32 cellular contexts compared by ENCODE assay signal in the genomic region with DNA sequence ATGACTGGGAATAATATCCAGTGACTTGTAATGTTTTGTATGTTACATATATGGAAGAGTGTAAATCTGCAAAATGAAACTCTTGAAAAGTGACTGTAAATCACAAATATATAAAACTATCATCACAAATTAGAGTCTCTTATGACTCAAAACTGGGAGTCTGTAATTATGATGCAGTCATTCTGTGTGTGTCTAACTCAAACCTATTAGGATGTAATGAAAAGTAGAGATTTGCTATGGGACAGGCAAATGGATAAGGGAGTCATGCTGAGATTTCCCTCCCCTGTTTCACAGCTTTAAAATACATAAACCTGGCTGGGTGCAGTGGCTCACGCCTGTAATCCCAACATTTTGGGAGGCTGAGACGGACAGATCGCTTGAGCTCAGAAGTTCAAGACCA. TPM values are rescaled to one million over a fixed set of nuclear protein-coding genes. Genes with fewer than 3 reads are reported as not detected.
"Had no signal": no experiment of that assay in that cellular context is flagged by ENCODE, and none has a peak within 500 bp of the region (broad histone marks: within the 10 kb centered on the region; RNA-seq: fewer than 3 reads in every experiment).

No MANE protein-coding gene starts in this region.

- H3K9me3 ChIP-seq: ascending aorta had no signal

- DNase-seq: activated CD4-positive, alpha-beta memory T cell treated with anti-CD3 and anti-CD28 coated beads, Interleukin-2, amount 10 ng/mL, durations not matched to agents 7 days and 5 days; activated CD4-positive, alpha-beta T cell treated with anti-CD3 and anti-CD28 coated beads for 1 hour; activated CD4-positive, alpha-beta T cell treated with anti-CD3 and anti-CD28 coated beads for 36 hours; activated CD4-positive, alpha-beta T cell treated with anti-CD3 and anti-CD28 coated beads for 48 hours; activated CD4-positive, alpha-beta T cell treated with anti-CD3 and anti-CD28 coated beads, Interleukin-2, amount 10 ng/mL, durations not matched to agents 7 days and 5 days; activated CD4-positive, alpha-beta T cell treated with anti-CD3 and anti-CD28 coated beads, Interleukin-2, amount 50 U/mL, for 48 hours; activated CD4-positive, CD25-positive, alpha-beta regulatory T cell; activated CD8-positive, alpha-beta memory T cell treated with anti-CD3 and anti-CD28 coated beads for 24 hours; activated CD8-positive, alpha-beta memory T cell treated with anti-CD3 and anti-CD28 coated beads, Interleukin-2, amount 10 ng/mL, durations not matched to agents 7 days and 5 days; activated CD8-positive, alpha-beta memory T cell treated with anti-CD3 and anti-CD28 coated beads, Interleukin-2, amount 50 U/mL, for 48 hours; activated CD8-positive, alpha-beta T cell treated with anti-CD3 and anti-CD28 coated beads, Interleukin-2, amount 10 ng/mL, durations not matched to agents 7 days and 5 days; activated effector memory CD4-positive, alpha-beta T cell treated with Interleukin-2 at 50 U/mL for 16 hours; activated gamma-delta T cell; activated naive CD4-positive, alpha-beta T cell treated with anti-CD3 and anti-CD28 coated beads, Interleukin-2, amount 10 ng/mL, durations not matched to agents 7 days and 5 days; activated naive CD4-positive, alpha-beta T cell treated with Interleukin-2 at 50 U/mL for 16 hours; activated naive CD8-positive, alpha-beta T cell treated with anti-CD3 and anti-CD28 coated beads, Interleukin-2, amount 10 ng/mL, durations not matched to agents 7 days and 5 days; activated naive CD8-positive, alpha-beta T cell treated with anti-CD3 and anti-CD28 coated beads, Interleukin-2, amount 50 U/mL, for 24 hours; activated T-cell treated with anti-CD3 and anti-CD28 coated beads, Interleukin-2, amount 50 U/mL, for 24 hours; activated T-cell treated with anti-CD3 and anti-CD28 coated beads, Interleukin-2, amount 50 U/mL, for 48 hours; amygdala; anterior cingulate cortex; central memory CD4-positive, alpha-beta T cell; T-helper 1 cell; T-helper 2 cell; T-helper 9 cell; WERI-Rb-1 had no signal

- ATAC-seq: activated CD4-positive, alpha-beta T cell treated with anti-CD3 and anti-CD28 coated beads for 36 hours; activated CD4-positive, CD25-positive, alpha-beta regulatory T cell treated with anti-CD3 and anti-CD28 coated beads, Interleukin-2, amount 50 U/mL, for 24 hours; activated CD8-positive, alpha-beta memory T cell treated with anti-CD3 and anti-CD28 coated beads, Interleukin-2, amount 10 ng/mL, durations not matched to agents 7 days and 5 days; activated CD8-positive, alpha-beta T cell treated with anti-CD3 and anti-CD28 coated beads, Interleukin-2, amount 10 ng/mL, durations not matched to agents 7 days and 5 days; activated naive CD8-positive, alpha-beta T cell treated with anti-CD3 and anti-CD28 coated beads, Interleukin-2, amount 50 U/mL, for 24 hours; WTC11 had no signal

- H3K27ac ChIP-seq: ascending aorta, WERI-Rb-1 had no signal

- H3K4me1 ChIP-seq: ascending aorta had no signal

- H3K27me3 ChIP-seq: ascending aorta had no signal

- FAIRE-seq: bronchial epithelial cell, TTC549 had no signal

- H3K4me3 ChIP-seq: ascending aorta had no signal

RNA-seq across cellular contexts. Expression of a gene that starts 8.6 kb away (rescaled TPM):
- total RNA-seq: ascending aorta, cardiac septum had no signal
